In genomic region chr9:115952667-115953316, GRCh38 we compare ENCODE assay signal across 17 cellular contexts.
DNase-seq lines count a peak whose midpoint lies in the region; ATAC-seq and TF ChIP-seq lines count a peak whose summit lies in the region.
"Had no signal": no experiment of that assay in that cellular context is flagged by ENCODE, and none has a peak within 500 bp of the region (broad histone marks: within the 10 kb centered on the region; RNA-seq: fewer than 3 reads in every experiment).

No MANE protein-coding gene starts in this region.

- CTCF ChIA-PET in T-cell (lab: Charles Lee) = no interaction called here

- no peak for TF ChIP-seq CTCF in fibroblast of villous mesenchyme (IDR thresholded peaks at IDR 0.05; ENCODE audit: insufficient read depth, low read depth, low read length)

- DNase-seq in DMS53 (lab: John Stamatoyannopoulos, UW) = peak; percentile 40
- no peak for DNase-seq in DMS53 treated with DMSO at 0.1 percent for 48 hours (lab: John Stamatoyannopoulos, UW; ENCODE audit: unreplicated experiment)
- peak; percentile 22 for DNase-seq in amniotic stem cell (lab: John Stamatoyannopoulos, UW)
- peak; percentile 82 for DNase-seq in fibroblast of villous mesenchyme (ENCODE audit: low read depth)
- no peak for DNase-seq in D341Med (ENCODE audit: low spot score)
- DNase-seq in T-cell = no peak
- DNase-seq in iPS-NIHi7 (ENCODE audit: extremely low spot score) = no peak
- DNase-seq: activated naive CD8-positive, alpha-beta T cell treated with anti-CD3 and anti-CD28 coated beads, Interleukin-2, amount 10 ng/mL, durations not matched to agents 7 days and 5 days; activated T-cell treated with anti-CD3 and anti-CD28 coated beads for 4 hours; COR-L47; foreskin keratinocyte; midbrain; nucleus accumbens; T-helper 1 cell had no signal

- POLR2A ChIA-PET in T-cell (lab: Charles Lee) = no interaction called here

- no peaks in the 10 kb centered on the region for H3K27me3 Mint-ChIP-seq in T-cell
- H3K27me3 Mint-ChIP-seq: dendritic cell treated with granulocyte-macrophage colony-stimulating factor and Interleukin-4, amounts not matched to agents 40 ng/mL and 50 ng/mL, for 4 days; stimulated activated naive CD8-positive, alpha-beta T cell treated with anti-CD3 and anti-CD28 coated beads, Interleukin-15, Interleukin-2, amounts not matched to agents 100 ng/mL and 50 ng/mL, for 24 hours had no signal

- H3K27ac Mint-ChIP-seq in T-cell = no peak overlapping the region
- H3K27ac Mint-ChIP-seq: activated naive CD8-positive, alpha-beta T cell treated with anti-CD3 and anti-CD28 coated beads, Interleukin-2, amount 10 ng/mL, durations not matched to agents 7 days and 5 days; dendritic cell treated with granulocyte-macrophage colony-stimulating factor and Interleukin-4, amounts not matched to agents 40 ng/mL and 50 ng/mL, for 4 days; stimulated activated naive CD8-positive, alpha-beta T cell treated with anti-CD3 and anti-CD28 coated beads, Interleukin-15, Interleukin-2, amounts not matched to agents 100 ng/mL and 50 ng/mL, for 24 hours had no signal

- ATAC-seq in HG02870 (IDR thresholded peaks at IDR 0.05; ENCODE audit: unreplicated experiment) = no peak
- ATAC-seq in T-cell (replicated peaks in 1 of 4) = no peak
- ATAC-seq: foreskin keratinocyte had no signal

- H3K9me3 Mint-ChIP-seq in T-cell = peaks cover 0 to 7% (median 0%) of the 10 kb centered on the region in 3 donors

- H3K4me3 ChIP-seq in fibroblast of villous mesenchyme (ENCODE audit: low read depth, low read length) = no peak overlapping the region

- H3K36me3 Mint-ChIP-seq in T-cell = no peaks in the 10 kb centered on the region
- H3K36me3 Mint-ChIP-seq: activated naive CD8-positive, alpha-beta T cell treated with anti-CD3 and anti-CD28 coated beads, Interleukin-2, amount 10 ng/mL, durations not matched to agents 7 days and 5 days had no signal

- no peak overlapping the region for H3K4me3 Mint-ChIP-seq in T-cell
- H3K4me3 Mint-ChIP-seq: activated naive CD8-positive, alpha-beta T cell treated with anti-CD3 and anti-CD28 coated beads, Interleukin-2, amount 10 ng/mL, durations not matched to agents 7 days and 5 days; dendritic cell treated with granulocyte-macrophage colony-stimulating factor and Interleukin-4, amounts not matched to agents 40 ng/mL and 50 ng/mL, for 4 days; stimulated activated naive CD8-positive, alpha-beta T cell treated with anti-CD3 and anti-CD28 coated beads, Interleukin-15, Interleukin-2, amounts not matched to agents 100 ng/mL and 50 ng/mL, for 24 hours had no signal

- H3K4me1 Mint-ChIP-seq in T-cell = no peaks in the 10 kb centered on the region
- H3K4me1 Mint-ChIP-seq: activated naive CD8-positive, alpha-beta T cell treated with anti-CD3 and anti-CD28 coated beads, Interleukin-2, amount 10 ng/mL, durations not matched to agents 7 days and 5 days had no signal

Comparison
In these comparisons a context has a peak if more than half of its experiments do, and no peak if none do; other contexts are left out.
1. DNase-seq: peak in DMS53 (single experiment), amniotic stem cell (single experiment) and fibroblast of villous mesenchyme (single experiment); none in DMS53 treated with DMSO at 0.1 percent for 48 hours (single experiment), D341Med (single experiment), T-cell (0 of 34) and iPS-NIHi7 (single experiment).